Comparison of ENCODE assay signal across 8 cellular contexts in genomic region chr11:111604392-111605009, GRCh38. TPM values are rescaled to one million over a fixed set of nuclear protein-coding genes. Genes with fewer than 3 reads are reported as not detected.
DNase-seq lines count a peak whose midpoint lies in the region; ATAC-seq, FAIRE-seq and TF ChIP-seq lines count a peak whose summit lies in the region.

No MANE protein-coding gene starts in this region.

- no peaks in the 10 kb centered on the region for H3K36me3 ChIP-seq in DND-41 (ENCODE audit: insufficient read depth, low read length)
- no peaks in the 10 kb centered on the region for H3K36me3 ChIP-seq in mucosa of rectum (ENCODE audit: control insufficient read depth in 2 of 2, insufficient read depth in 2 of 2, low read length in 2 of 2)

- peak overlapping the region; percentile 9 to 96 (median 56) for H3K4me3 Mint-ChIP-seq in IgD-negative memory B cell

- H3K9me3 Mint-ChIP-seq in IgD-negative memory B cell = no peaks in the 10 kb centered on the region

- peaks cover 19% of the 10 kb centered on the region for H4K20me1 ChIP-seq in DND-41 (ENCODE audit: insufficient read depth, low read length)

- H3K9me3 ChIP-seq in DND-41 (ENCODE audit: insufficient read depth, low read length, severe bottlenecking) = no peaks in the 10 kb centered on the region
- H3K9me3 ChIP-seq in mucosa of rectum (ENCODE audit: control insufficient read depth in 2 of 2, low read length in 2 of 2) = no peaks in the 10 kb centered on the region

- ATAC-seq in DND-41 (ENCODE audit: insufficient read depth, low read depth) (no peak), HG03342 (IDR thresholded peaks at IDR 0.05; ENCODE audit: unreplicated experiment) (no peak), GM21360 (IDR thresholded peaks at IDR 0.05; ENCODE audit: unreplicated experiment) (no peak)

- H3K27ac Mint-ChIP-seq in IgD-negative memory B cell = peak overlapping the region; percentile 29 to 80 (median 69)

- DNase-seq in DND-41 (no peak), RCC 7860 (ENCODE audit: low spot score) (peak; percentile 27), dedifferentiated amniotic fluid mesenchymal stem cell (ENCODE audit: extremely low spot score) (peak; percentile 61), ureter (ENCODE audit: low spot score) (no peak)

- peak; percentile 75 for FAIRE-seq in RCC 7860 (lab: Jason Lieb, UNC)

- no peak overlapping the region for H3K27ac ChIP-seq in DND-41 (ENCODE audit: low read length)
- H3K27ac ChIP-seq in mucosa of rectum (ENCODE audit: low read depth in 2 of 2, low read length in 2 of 2) = no peak overlapping the region

- H3K4me1 Mint-ChIP-seq in IgD-negative memory B cell = peaks cover 13 to 20% (median 19%) of the 10 kb centered on the region in 3 donors

- H3K4me3 ChIP-seq in DND-41 (ENCODE audit: low read depth in 1 of 2, low read length in 2 of 2) = peak overlapping the region in 1 of 2 experiments; percentile 87; a peak in 1 of 4 replicates
- peak overlapping the region; percentile 33 to 90 for H3K4me3 ChIP-seq in mucosa of rectum (ENCODE audit: low read length in 2 of 2)

- H3K9ac ChIP-seq in DND-41 (ENCODE audit: low read depth, low read length) = no peak overlapping the region
- H3K9ac ChIP-seq in mucosa of rectum (ENCODE audit: low read depth in 1 of 2, low read length in 2 of 2) = peak overlapping the region in 1 of 2 donors; percentile 97

- H3K4me2 ChIP-seq in DND-41 (ENCODE audit: insufficient read depth, low read length) = peak overlapping the region; percentile 81

- H3K79me2 ChIP-seq in DND-41 (ENCODE audit: insufficient read depth, low read length) = peaks cover 62% of the 10 kb centered on the region

- peaks cover 37% of the 10 kb centered on the region for H3K4me1 ChIP-seq in DND-41 (ENCODE audit: insufficient read depth, low read length)
- peaks cover 17 to 18% of the 10 kb centered on the region in 2 donors for H3K4me1 ChIP-seq in mucosa of rectum (ENCODE audit: control insufficient read depth in 2 of 2, insufficient read depth in 2 of 2, low read length in 2 of 2)

- H3K27me3 Mint-ChIP-seq in IgD-negative memory B cell = no peaks in the 10 kb centered on the region

- no peak overlapping the region for H2AFZ ChIP-seq in DND-41 (ENCODE audit: low read depth, low read length)

- peak; percentile 55 for TF ChIP-seq CTCF in DND-41 (IDR thresholded peaks at IDR 0.05; ENCODE audit: borderline replicate concordance, extremely low read depth, low read length, poor library complexity, severe bottlenecking)

- H3K36me3 Mint-ChIP-seq in IgD-negative memory B cell = no peaks in the 10 kb centered on the region

- no peaks in the 10 kb centered on the region for H3K27me3 ChIP-seq in DND-41 (ENCODE audit: insufficient read depth, low read length, poor library complexity)
- H3K27me3 ChIP-seq in mucosa of rectum (ENCODE audit: control insufficient read depth in 2 of 2, insufficient read depth in 2 of 2, low read length in 2 of 2) = no peaks in the 10 kb centered on the region

RNA-seq across cellular contexts. Expression of gene SIK2, which starts 2.3 kb away (rescaled TPM):
- 0.41 TPM for polyA plus RNA-seq in IgD-negative memory B cell
- 20.7 TPM for total RNA-seq in ureter

Comparison
In these comparisons a context has a peak if more than half of its experiments do, and no peak if none do; other contexts are left out.
1. DNase-seq: peak in RCC 7860 (single experiment) and dedifferentiated amniotic fluid mesenchymal stem cell (single experiment); none in DND-41 (single experiment) and ureter (single experiment).